ENCODE assay signal across 9 cellular contexts in the genomic region with DNA sequence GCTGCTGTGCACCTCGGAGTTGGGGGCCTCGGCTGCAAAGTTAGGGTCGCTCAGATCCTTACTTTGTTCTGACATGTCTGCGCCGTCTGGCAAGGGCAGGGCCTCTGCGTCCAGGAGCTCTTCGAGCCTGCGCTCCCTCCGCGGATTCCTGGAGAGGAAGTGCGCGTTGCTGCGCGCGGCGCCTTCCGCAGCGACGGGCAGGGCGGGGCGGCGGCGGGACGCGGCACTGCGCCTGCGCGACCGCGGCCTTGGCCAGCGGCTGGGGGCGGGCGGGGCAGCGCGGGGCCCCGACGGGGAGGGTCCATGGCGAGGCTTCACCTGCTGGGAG. TPM values are rescaled to one million over a fixed set of nuclear protein-coding genes. Genes with fewer than 3 reads are reported as not detected.
DNase-seq lines count a peak whose midpoint lies in the region; ATAC-seq and TF ChIP-seq lines count a peak whose summit lies in the region.
"Had no signal": no experiment of that assay in that cellular context is flagged by ENCODE, and none has a peak within 500 bp of the region (broad histone marks: within the 10 kb centered on the region; RNA-seq: fewer than 3 reads in every experiment).

A gene with protein sequence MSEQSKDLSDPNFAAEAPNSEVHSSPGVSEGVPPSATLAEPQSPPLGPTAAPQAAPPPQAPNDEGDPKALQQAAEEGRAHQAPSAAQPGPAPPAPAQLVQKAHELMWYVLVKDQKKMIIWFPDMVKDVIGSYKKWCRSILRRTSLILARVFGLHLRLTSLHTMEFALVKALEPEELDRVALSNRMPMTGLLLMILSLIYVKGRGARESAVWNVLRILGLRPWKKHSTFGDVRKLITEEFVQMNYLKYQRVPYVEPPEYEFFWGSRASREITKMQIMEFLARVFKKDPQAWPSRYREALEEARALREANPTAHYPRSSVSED (minus strand): TSS at position 163 of the 328 bp plus-strand sequence. CDS start 88 bp downstream, at position 75.

- no peak within 1 kb of the TSS for H3K9ac ChIP-seq in smooth muscle cell (ENCODE audit: low read depth)

- H3K79me2 ChIP-seq in smooth muscle cell (ENCODE audit: low read depth): peaks cover 5% of the 10 kb centered on the region

- peak within 1 kb of the TSS; percentile 85 for H3K4me2 ChIP-seq in smooth muscle cell
- H3K4me2 ChIP-seq: A549 had no signal

- no peaks in the 10 kb centered on the region for H3K36me3 ChIP-seq in smooth muscle cell (ENCODE audit: low read depth)

- H3F3A ChIP-seq in smooth muscle cell (ENCODE audit: low read depth): no peaks in the 10 kb centered on the region

- H3K4me1 Mint-ChIP-seq in brain (peaks cover 28% of the 10 kb centered on the region), T-helper 17 cell (peaks cover 2% of the 10 kb centered on the region)

- WGBS in smooth muscle cell (ENCODE audit: low lambda C conversion rate): 20% methylated on average over 10 of the region's 38 CpGs

- peak within 1 kb of the TSS; percentile 62 for H3K4me3 ChIP-seq in smooth muscle cell
- H3K4me3 ChIP-seq: A549 had no signal

- H3K9me3 ChIP-seq in smooth muscle cell (replicated peaks; ENCODE audit: low read depth) (no peaks in the 10 kb centered on the region), T-helper 17 cell (ENCODE audit: control insufficient read depth, low read length, poor library complexity, severe bottlenecking) (no peaks in the 10 kb centered on the region)
- H3K9me3 ChIP-seq: A549 had no signal

- no peak within 1 kb of the TSS for H3K27ac ChIP-seq in smooth muscle cell (ENCODE audit: low read depth)
- H3K27ac ChIP-seq: A549 had no signal

- H4K20me1 ChIP-seq in smooth muscle cell (ENCODE audit: low read depth): peaks cover 10% of the 10 kb centered on the region

- peaks cover 0 to 31% (median 4%) of the 10 kb centered on the region in 5 experiments for H3K9me3 Mint-ChIP-seq in brain

- no peak for ATAC-seq in HG03139 (IDR thresholded peaks at IDR 0.05; ENCODE audit: unreplicated experiment)
- ATAC-seq in HG03135 (IDR thresholded peaks at IDR 0.05; ENCODE audit: unreplicated experiment): no peak
- ATAC-seq in T-helper 17 cell: no peak
- ATAC-seq: A549 had no signal

- H3K36me3 Mint-ChIP-seq in brain (peaks cover 5% of the 10 kb centered on the region), T-helper 17 cell (ENCODE audit: low read depth) (no peaks in the 10 kb centered on the region)

- DNase-seq in NCI-H1436 (lab: John Stamatoyannopoulos, UW) (peak; percentile 30), NCI-H1436 treated with DMSO at 0.1 percent for 48 hours (lab: John Stamatoyannopoulos, UW) (no peak), iPS-NIHi7 (ENCODE audit: extremely low spot score) (peak; percentile 85), smooth muscle cell (lab: John Stamatoyannopoulos, UW; ENCODE audit: unreplicated experiment) (no peak), T-helper 17 cell (no peak)

- no peaks in the 10 kb centered on the region for H3K27me3 ChIP-seq in smooth muscle cell (ENCODE audit: low read depth)

- H2AFZ ChIP-seq in smooth muscle cell (ENCODE audit: low read depth): peak within 1 kb of the TSS; percentile 24

- TF ChIP-seq CTCF in brain (conservative IDR thresholded peaks at IDR 0.05): no peak
- TF ChIP-seq CTCF in smooth muscle cell (IDR thresholded peaks at IDR 0.05; ENCODE audit: borderline replicate concordance, insufficient read depth, poor library complexity, severe bottlenecking): no peak

- peaks cover 7% of the 10 kb centered on the region for H3K4me1 ChIP-seq in smooth muscle cell (ENCODE audit: low read depth)
- H3K4me1 ChIP-seq: A549 had no signal

- H3K27me3 Mint-ChIP-seq in brain (peaks cover 2% of the 10 kb centered on the region), T-helper 17 cell (no peaks in the 10 kb centered on the region)

- H3K4me3 Mint-ChIP-seq in brain: peak within 1 kb of the TSS; percentile 79 to 83 (median 81)
- H3K4me3 Mint-ChIP-seq in T-helper 17 cell: no peak within 1 kb of the TSS

- H3K27ac Mint-ChIP-seq in brain (peak within 1 kb of the TSS; percentile 18 to 69 (median 50)), T-helper 17 cell (no peak within 1 kb of the TSS)

RNA-seq across cellular contexts. Expression of the gene that starts here (rescaled TPM):
- 64.0 TPM for polyA plus RNA-seq in brain (ENCODE audit: insufficient read depth, low read depth, low replicate concordance)
- 114 and 118 TPM in 2 replicates for total RNA-seq in smooth muscle cell
- 139 and 158 TPM in 2 replicates for polyA plus RNA-seq in smooth muscle cell
- not detected for total RNA-seq in T-helper 17 cell

Comparison
In these comparisons a context has a peak if more than half of its experiments do, and no peak if none do; other contexts are left out.
1. RNA of the gene that starts here (total RNA-seq): 114 to 118 TPM in smooth muscle cell; not detected in T-helper 17 cell; every median in the first group is over 100 times any median in the second.
2. DNase-seq: peak in NCI-H1436 (single experiment) and iPS-NIHi7 (single experiment); none in NCI-H1436 treated with DMSO at 0.1 percent for 48 hours (single experiment), smooth muscle cell (single experiment) and T-helper 17 cell (0 of 3).